ENCODE assay signal across 26 cellular contexts in genomic region chr14:52913271-52913670, GRCh38. TPM values are rescaled to one million over a fixed set of nuclear protein-coding genes. Genes with fewer than 3 reads are reported as not detected.
DNase-seq lines count a peak whose midpoint lies in the region; ATAC-seq and TF ChIP-seq lines count a peak whose summit lies in the region.
"Had no signal": no experiment of that assay in that cellular context is flagged by ENCODE, and none has a peak within 500 bp of the region (broad histone marks: within the 10 kb centered on the region; RNA-seq: fewer than 3 reads in every experiment).

No MANE protein-coding gene starts in this region.

- peaks cover 47% of the 10 kb centered on the region for H3K4me1 ChIP-seq in BLaER1
- peaks cover 8% of the 10 kb centered on the region for H3K4me1 ChIP-seq in IMR-90 (ENCODE audit: control insufficient read depth, insufficient read depth, low read length)
- peaks cover 0 to 43% (median 16%) of the 10 kb centered on the region in 4 donors for H3K4me1 ChIP-seq in right lobe of liver

- no peak overlapping the region for H3K56ac ChIP-seq in IMR-90 (ENCODE audit: extremely low read depth, insufficient read depth, low read length)

- no peak overlapping the region for H2BK20ac ChIP-seq in IMR-90 (ENCODE audit: low read depth, low read length)

- H4K5ac ChIP-seq in IMR-90 (ENCODE audit: low read depth, low read length): no peak overlapping the region

- BruUV-seq in IMR-90 (replicated peaks; lab: Mats Ljungman, UMichigan): no TSS peak

- H2AFZ ChIP-seq in IMR-90 (replicated peaks; ENCODE audit: low read length, poor library complexity): no peak overlapping the region

- no peak overlapping the region for H2AK9ac ChIP-seq in IMR-90 (replicated peaks; ENCODE audit: low read depth, low read length, poor library complexity)

- POLR2A ChIA-PET in IMR-90 (lab: Charles Lee; ENCODE audit: unreplicated experiment): no interaction called here

- no peak overlapping the region for H3K23ac ChIP-seq in IMR-90 (ENCODE audit: low read depth, low read length)

- peak overlapping the region; percentile 13 for H3K4me2 ChIP-seq in BLaER1
- H3K4me2 ChIP-seq in IMR-90 (ENCODE audit: low read depth, low read length): no peak overlapping the region

- no peak overlapping the region for H2AK5ac ChIP-seq in IMR-90 (ENCODE audit: low read depth, low read length)

- H3K4me3 ChIP-seq in BLaER1 (no peak overlapping the region), IMR-90 (ENCODE audit: insufficient read depth, low read depth, low read length) (no peak overlapping the region), choroid plexus epithelial cell (ENCODE audit: low read depth, low read length) (no peak overlapping the region), right lobe of liver (no peak overlapping the region), WERI-Rb-1 (ENCODE audit: low read depth, low read length) (no peak overlapping the region)
- H3K4me3 ChIP-seq: K562, transverse colon had no signal

- H3K27me3 ChIP-seq in BLaER1 (no peaks in the 10 kb centered on the region), IMR-90 (ENCODE audit: control insufficient read depth, insufficient read depth, low read length) (no peaks in the 10 kb centered on the region), right lobe of liver (no peaks in the 10 kb centered on the region), WERI-Rb-1 (ENCODE audit: insufficient read depth, low read depth, severe bottlenecking) (no peaks in the 10 kb centered on the region)
- H3K27me3 ChIP-seq: BE2C, foreskin keratinocyte, transverse colon had no signal

- H4K91ac ChIP-seq in IMR-90 (ENCODE audit: insufficient read depth, low read depth, low read length): no peak overlapping the region

- no peak for TF ChIP-seq POLR2A in IMR-90 (IDR thresholded peaks at IDR 0.05; ENCODE audit: low read depth, low read length)
- TF ChIP-seq POLR2A in right lobe of liver (IDR thresholded peaks at IDR 0.05): no peak

- H3K9me3 ChIP-seq in BLaER1 (peaks cover 3% of the 10 kb centered on the region; the same call in 1 of the 2 replicates), IMR-90 (ENCODE audit: control insufficient read depth, insufficient read depth, low read length) (no peaks in the 10 kb centered on the region), right lobe of liver (no peaks in the 10 kb centered on the region), WERI-Rb-1 (ENCODE audit: severe bottlenecking) (no peaks in the 10 kb centered on the region)
- H3K9me3 ChIP-seq: BE2C, transverse colon had no signal

- CTCF ChIA-PET in IMR-90 (lab: Yijun Ruan, JAX): no interaction called here

- H3K4ac ChIP-seq in IMR-90 (ENCODE audit: low read depth, low read length): no peak overlapping the region

- peaks cover 9% of the 10 kb centered on the region for H3K9me1 ChIP-seq in IMR-90 (ENCODE audit: insufficient read depth, low read length)

- H3K14ac ChIP-seq in IMR-90 (replicated peaks; ENCODE audit: low read depth, low read length): no peak overlapping the region

- in situ Hi-C loops in IMR-90 (cut with MboI; ENCODE audit: low sequenced_read_pairs): no loop called here

- no peak for TF ChIP-seq RAD21 in IMR-90 (IDR thresholded peaks at IDR 0.05; ENCODE audit: low read length)

- TF ChIP-seq CTCF in IMR-90 (conservative IDR thresholded peaks at IDR 0.05; ENCODE audit: low read depth, low read length) (no peak), choroid plexus epithelial cell (conservative IDR thresholded peaks at IDR 0.05; ENCODE audit: low read depth, low read length) (no peak), right lobe of liver (IDR thresholded peaks at IDR 0.05) (no peak), WERI-Rb-1 (IDR thresholded peaks at IDR 0.05; ENCODE audit: low read depth, low read length) (no peak)

- no peak overlapping the region for H3K18ac ChIP-seq in IMR-90 (ENCODE audit: low read depth, low read length)

- no peak overlapping the region for H2BK15ac ChIP-seq in IMR-90 (ENCODE audit: low read depth, low read length)

- no peaks in the 10 kb centered on the region for H4K20me1 ChIP-seq in BLaER1
- peaks cover 62% of the 10 kb centered on the region for H4K20me1 ChIP-seq in IMR-90 (ENCODE audit: insufficient read depth, low read length)

- intact Hi-C loops in IMR-90 (cut with micrococcal nuclease) (no loop called here), right lobe of liver (cut with DNase I) (no loop called here)

- no peaks in the 10 kb centered on the region for H3K36me3 ChIP-seq in BLaER1
- peaks cover 26% of the 10 kb centered on the region for H3K36me3 ChIP-seq in IMR-90 (ENCODE audit: control insufficient read depth, insufficient read depth, low read length)
- H3K36me3 ChIP-seq in right lobe of liver: no peaks in the 10 kb centered on the region
- H3K36me3 ChIP-seq in WERI-Rb-1: peaks cover 10% of the 10 kb centered on the region
- H3K36me3 ChIP-seq: transverse colon had no signal

- DNase-seq in IMR-90 (peak; percentile 51), choroid plexus epithelial cell (ENCODE audit: low read depth) (peak; percentile 80), right lobe of liver (no peak), NOMO-1 (lab: John Stamatoyannopoulos, UW; ENCODE audit: unreplicated experiment in 2 of 2) (no peak), T-helper 1 cell (no peak), WERI-Rb-1 (no peak)
- DNase-seq: activated T-cell treated with anti-CD3 and anti-CD28 coated beads for 4 hours; BE2C; cerebellar nuclear complex; DMS53; effector CD4-positive, alpha-beta T cell; foreskin keratinocyte; left colon; NCI-H1105 treated with DMSO at 0.1 percent for 48 hours; NCI-H2081; NCI-H446; NCI-H82; stimulated activated CD8-positive, alpha-beta memory T cell treated with anti-CD3 and anti-CD28 coated beads, Interleukin-4, amount 100 ng/mL, for 48 hours; stimulated activated naive CD8-positive, alpha-beta T cell treated with anti-CD3 and anti-CD28 coated beads, Interleukin-15, amount 100 ng/mL, for 72 hours; T-helper 2 cell; transverse colon had no signal

- dilution Hi-C loops in IMR-90 (cut with HindIII; ENCODE audit: low sequenced_read_pairs, unreplicated experiment): no loop called here

- peaks cover 11 to 52% of the 10 kb centered on the region in 2 experiments for H3K79me1 ChIP-seq in IMR-90 (ENCODE audit: low read depth in 1 of 2, low read length in 2 of 2)

- H2BK5ac ChIP-seq in IMR-90 (ENCODE audit: low read depth, low read length, poor library complexity, severe bottlenecking): no peak overlapping the region

- no peak overlapping the region for H3K9ac ChIP-seq in BLaER1
- no peak overlapping the region for H3K9ac ChIP-seq in IMR-90 (ENCODE audit: low read depth, low read length)

- H2BK120ac ChIP-seq in IMR-90 (ENCODE audit: low read depth, low read length): no peak overlapping the region

- WGBS in IMR-90 (ENCODE audit: extremely low coverage in 2 of 2, insufficient read length in 1 of 2), 2 experiments: no CpG with 5 or more reads among the region's 4 CpGs
- WGBS in right lobe of liver (ENCODE audit: insufficient coverage, low coverage, low lambda C conversion rate, missing lambda C conversion rate): 49% methylated on average over 4 of the region's 4 CpGs

- H3K27ac ChIP-seq in BLaER1 (0 out of 2 replicates have a peak overlapping the region, but pooled peaks have one; percentile 70), IMR-90 (ENCODE audit: insufficient read depth, low read length) (no peak overlapping the region), right lobe of liver (no peak overlapping the region), WERI-Rb-1 (no peak overlapping the region)
- H3K27ac ChIP-seq: foreskin keratinocyte, RWPE1 had no signal

- no peak overlapping the region for H4K8ac ChIP-seq in IMR-90 (ENCODE audit: low read depth in 2 of 2, low read length in 2 of 2)

- ATAC-seq in IMR-90 (ENCODE audit: low read depth): no peak
- ATAC-seq in right lobe of liver: peak; percentile 26 to 61 (median 46)
- no peak for ATAC-seq in HG03354 (IDR thresholded peaks at IDR 0.05; ENCODE audit: poor library complexity, severe bottlenecking, unreplicated experiment)
- ATAC-seq: foreskin keratinocyte; K562; left colon; SK-N-SH treated with all-trans-retinoic acid at 6 μM for 48 hours; stimulated activated naive CD8-positive, alpha-beta T cell treated with anti-CD3 and anti-CD28 coated beads, Interleukin-15, amount 100 ng/mL, for 72 hours had no signal

TF ChIP-seq in IMR-90, 13 proteins besides CTCF, POLR2A, EP300 and RAD21:
- no peak for TF ChIP-seq BHLHE40 (IDR thresholded peaks at IDR 0.05; ENCODE audit: low read depth, low read length)
- TF ChIP-seq MXI1 (IDR thresholded peaks at IDR 0.05; ENCODE audit: borderline replicate concordance, low read depth, low read length): no peak
- no peak for TF ChIP-seq SMC3 (IDR thresholded peaks at IDR 0.05; ENCODE audit: low read depth, low read length)
- TF ChIP-seq RFX5 (IDR thresholded peaks at IDR 0.05; ENCODE audit: low read depth, low read length): no peak

RNA-seq across cellular contexts. Expression of gene FERMT2, which starts 37.6 kb away (rescaled TPM):
- total RNA-seq in IMR-90 (2012; rRNA removed) (217 and 229 TPM in 2 replicates), right lobe of liver (10 to 100 TPM; 40.4 to 64.5 (median 53.3) TPM)
- 122 and 131 TPM in 2 replicates for polyA plus RNA-seq in IMR-90 (2012; rRNA removed)
- polyA plus RNA-seq in IMR-90 (2012; cell fraction: cytosol; rRNA removed): 36.4 and 49.9 TPM in 2 replicates
- polyA plus RNA-seq in IMR-90 (2012; cell fraction: nucleus; rRNA removed; ENCODE audit: low replicate concordance): 27.9 and 176 TPM in 2 replicates

Comparison
In these comparisons a context has a peak if more than half of its experiments do, and no peak if none do; other contexts are left out.
1. ATAC-seq: peak in right lobe of liver (4 of 4); none in IMR-90 (single experiment) and HG03354 (single experiment).
2. DNase-seq: peak in IMR-90 (single experiment) and choroid plexus epithelial cell (single experiment); none in right lobe of liver (0 of 3), NOMO-1 (0 of 2), T-helper 1 cell (0 of 5) and WERI-Rb-1 (single experiment).